ENCODE assay signal across 9 cellular contexts in the genomic region with DNA sequence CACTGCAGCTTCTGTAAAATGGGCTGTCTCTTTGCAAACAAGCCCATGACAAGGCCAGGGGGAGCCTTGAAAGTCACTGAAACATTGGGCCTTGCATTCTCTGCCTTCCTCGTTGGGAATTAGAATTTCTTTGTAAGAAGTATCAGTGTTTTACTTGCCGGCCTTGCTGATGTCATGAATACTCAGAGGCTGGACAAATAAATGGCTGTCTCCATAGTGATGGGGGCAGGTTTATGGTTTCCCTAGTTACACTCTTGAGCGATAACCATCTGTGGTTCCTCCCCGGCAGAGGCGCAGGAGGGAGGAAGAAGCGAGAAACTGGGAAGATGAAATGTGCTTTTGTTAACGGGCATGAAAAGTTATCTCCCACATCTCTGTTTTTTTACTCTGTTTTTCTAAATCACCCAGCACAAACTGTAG.
A peak's percentile ranks its signal among the peaks of the same experiment; 100 is the strongest.
DNase-seq lines count a peak whose midpoint lies in the region; ATAC-seq and TF ChIP-seq lines count a peak whose summit lies in the region.
"Had no signal": no experiment of that assay in that cellular context is flagged by ENCODE, and none has a peak within 500 bp of the region (broad histone marks: within the 10 kb centered on the region; RNA-seq: fewer than 3 reads in every experiment).

No MANE protein-coding gene starts in this region.

- in situ Hi-C loops in KBM-7 (cut with MboI; ENCODE audit: low pct_unique_long_range_greater_than_20kb, low sequenced_read_pairs): no loop called here

- H3K9me3 ChIP-seq in heart left ventricle (no peaks in the 10 kb centered on the region), thoracic aorta (no peaks in the 10 kb centered on the region)
- H3K9me3 ChIP-seq: lower lobe of right lung had no signal

- H3K4me3 Mint-ChIP-seq in central memory CD8-positive, alpha-beta T cell: peak overlapping the region; percentile 7

- TF ChIP-seq CTCF in heart left ventricle (IDR thresholded peaks at IDR 0.05) (no peak), thoracic aorta (IDR thresholded peaks at IDR 0.05) (no peak)

- H3K27ac ChIP-seq in heart left ventricle: no peak overlapping the region
- no peak overlapping the region for H3K27ac ChIP-seq in thoracic aorta
- H3K27ac ChIP-seq: lower lobe of right lung had no signal

- H3K4me1 Mint-ChIP-seq in central memory CD8-positive, alpha-beta T cell: peaks cover 9% of the 10 kb centered on the region

- H3K36me3 ChIP-seq in heart left ventricle (no peaks in the 10 kb centered on the region), thoracic aorta (no peaks in the 10 kb centered on the region)
- H3K36me3 ChIP-seq: lower lobe of right lung had no signal

- H3K27ac Mint-ChIP-seq in central memory CD8-positive, alpha-beta T cell (ENCODE audit: low read depth): peak overlapping the region; percentile 35

- peak in 3 of 4 donors; percentile 41 to 78 (median 50) for ATAC-seq in heart left ventricle
- no peak for ATAC-seq in left ventricle myocardium superior
- ATAC-seq in central memory CD8-positive, alpha-beta T cell (replicated peaks; ENCODE audit: extremely low read depth, poor library complexity, severe bottlenecking): peak; percentile 46
- peak; percentile 68 for ATAC-seq in thoracic aorta (ENCODE audit: insufficient number of reproducible peaks, low FRiP score, low read depth)
- no peak for ATAC-seq in HG03520 (IDR thresholded peaks at IDR 0.05; ENCODE audit: unreplicated experiment)
- no peak for ATAC-seq in GM19035 (IDR thresholded peaks at IDR 0.05; ENCODE audit: unreplicated experiment)

- DNase-seq in heart left ventricle (no peak), left ventricle myocardium superior (no peak), KBM-7 (peak; percentile 18), thoracic aorta (ENCODE audit: low spot score) (no peak)
- no peak for DNase-seq in central memory CD8-positive, alpha-beta T cell (ENCODE audit: low spot score in 2 of 2)
- no peak for DNase-seq in activated CD8-positive, alpha-beta memory T cell treated with anti-CD3 and anti-CD28 coated beads, Interleukin-2, amount 50 U/mL, for 4 hours
- DNase-seq: lower lobe of right lung had no signal

- intact Hi-C loops in heart left ventricle (cut with DNase I): no loop called here
- intact Hi-C loops in left ventricle myocardium superior (cut with micrococcal nuclease): no loop called here

- H3K9me3 Mint-ChIP-seq in central memory CD8-positive, alpha-beta T cell: no peaks in the 10 kb centered on the region

- no peak for TF ChIP-seq POLR2A in heart left ventricle (IDR thresholded peaks at IDR 0.05)

- peaks cover 20% of the 10 kb centered on the region for H3K27me3 Mint-ChIP-seq in central memory CD8-positive, alpha-beta T cell

- no peaks in the 10 kb centered on the region for H3K36me3 Mint-ChIP-seq in central memory CD8-positive, alpha-beta T cell (ENCODE audit: insufficient read depth)

- H3K4me1 ChIP-seq in heart left ventricle (peaks cover 0 to 10% (median 0%) of the 10 kb centered on the region in 12 donors), thoracic aorta (ENCODE audit: control insufficient read depth in 1 of 2, low read depth in 2 of 2) (peaks cover 0 to 6% of the 10 kb centered on the region in 2 donors)
- H3K4me1 ChIP-seq: lower lobe of right lung had no signal

- WGBS in heart left ventricle, 4 donors: 44 to 54% (median 50%) methylated on average over 7 of the region's 7 CpGs

- no peaks in the 10 kb centered on the region for H3K27me3 ChIP-seq in heart left ventricle
- H3K27me3 ChIP-seq in thoracic aorta (replicated peaks; ENCODE audit: insufficient read depth): no peaks in the 10 kb centered on the region

- H3K4me3 ChIP-seq in heart left ventricle (no peak overlapping the region), thoracic aorta (no peak overlapping the region)
- H3K4me3 ChIP-seq: lower lobe of right lung had no signal

Comparison
In these comparisons a context has a peak if more than half of its experiments do, and no peak if none do; other contexts are left out.
1. ATAC-seq: peak in heart left ventricle (3 of 4), central memory CD8-positive, alpha-beta T cell (single experiment) and thoracic aorta (single experiment); none in left ventricle myocardium superior (single experiment), HG03520 (single experiment) and GM19035 (single experiment).